In genomic region chr15:71790081-71790480, GRCh38 we compare ENCODE assay signal across 20 cellular contexts. TPM values are rescaled to one million over a fixed set of nuclear protein-coding genes. Genes with fewer than 3 reads are reported as not detected.
DNase-seq lines count a peak whose midpoint lies in the region; FAIRE-seq and TF ChIP-seq lines count a peak whose summit lies in the region.
"Had no signal": no experiment of that assay in that cellular context is flagged by ENCODE, and none has a peak within 500 bp of the region (broad histone marks: within the 10 kb centered on the region; RNA-seq: fewer than 3 reads in every experiment).

No MANE protein-coding gene starts in this region.

- H3K27ac ChIP-seq in brain microvascular endothelial cell (peak overlapping the region; percentile 51), caudate nucleus (ENCODE audit: low read depth, low read length) (no peak overlapping the region)
- H3K27ac ChIP-seq: parathyroid adenoma had no signal

- TF ChIP-seq CTCF in brain microvascular endothelial cell (IDR thresholded peaks at IDR 0.05; ENCODE audit: low read depth, low read length, missing control alignments), result no peak

- peak; percentile 8 for DNase-seq in activated CD4-positive, alpha-beta memory T cell treated with anti-CD3 and anti-CD28 coated beads, Interleukin-2, amount 10 ng/mL, durations not matched to agents 7 days and 5 days
- DNase-seq in activated CD4-positive, alpha-beta memory T cell treated with anti-CD3 and anti-CD28 coated beads for 36 hours, result no peak
- DNase-seq in brain microvascular endothelial cell (peak; percentile 75), left kidney (ENCODE audit: low read depth, low spot score) (peak; percentile 50), urothelium cell line (ENCODE audit: low spot score) (peak; percentile 78), cerebellar cortex (ENCODE audit: low spot score) (no peak), GM12891 (ENCODE audit: insufficient read length, low spot score) (no peak), caudate nucleus (lab: John Stamatoyannopoulos, UW) (no peak)
- DNase-seq: 8988T; activated naive CD4-positive, alpha-beta T cell treated with anti-CD3 and anti-CD28 coated beads for 36 hours; CD4-positive, alpha-beta memory T cell; central memory CD4-positive, alpha-beta T cell; hypothalamus; NCI-H1417 treated with DMSO at 0.1 percent for 48 hours; Right ventricle myocardium superior; stimulated activated CD4-positive, alpha-beta T cell treated with anti-CD3 and anti-CD28 coated beads, Interleukin-15, amount 100 ng/mL, for 24 hours had no signal

- no peak overlapping the region for H3K27ac Mint-ChIP-seq in activated CD4-positive, alpha-beta memory T cell treated with anti-CD3 and anti-CD28 coated beads, Interleukin-2, amount 10 ng/mL, durations not matched to agents 7 days and 5 days
- no peak overlapping the region for H3K27ac Mint-ChIP-seq in activated CD4-positive, alpha-beta memory T cell treated with anti-CD3 and anti-CD28 coated beads for 36 hours
- H3K27ac Mint-ChIP-seq: activated naive CD4-positive, alpha-beta T cell treated with anti-CD3 and anti-CD28 coated beads for 36 hours; memory B cell had no signal

- H3K4me3 Mint-ChIP-seq in activated CD4-positive, alpha-beta memory T cell treated with anti-CD3 and anti-CD28 coated beads, Interleukin-2, amount 10 ng/mL, durations not matched to agents 7 days and 5 days, result no peak overlapping the region
- H3K4me3 Mint-ChIP-seq in activated CD4-positive, alpha-beta memory T cell treated with anti-CD3 and anti-CD28 coated beads for 36 hours, result no peak overlapping the region
- H3K4me3 Mint-ChIP-seq: activated naive CD4-positive, alpha-beta T cell treated with anti-CD3 and anti-CD28 coated beads for 36 hours; CD4-positive, alpha-beta memory T cell; memory B cell had no signal

- H3K4me1 Mint-ChIP-seq in activated CD4-positive, alpha-beta memory T cell treated with anti-CD3 and anti-CD28 coated beads, Interleukin-2, amount 10 ng/mL, durations not matched to agents 7 days and 5 days, result no peaks in the 10 kb centered on the region
- H3K4me1 Mint-ChIP-seq in activated CD4-positive, alpha-beta memory T cell treated with anti-CD3 and anti-CD28 coated beads for 36 hours (ENCODE audit: low read depth), result no peaks in the 10 kb centered on the region
- H3K4me1 Mint-ChIP-seq: CD4-positive, alpha-beta memory T cell; memory B cell had no signal

- intact Hi-C loops in activated CD4-positive, alpha-beta memory T cell treated with anti-CD3 and anti-CD28 coated beads for 36 hours (cut with micrococcal nuclease), result no loop called here

- H3K36me3 ChIP-seq in brain microvascular endothelial cell (replicated peaks), result no peaks in the 10 kb centered on the region

- POLR2A ChIA-PET in activated CD4-positive, alpha-beta memory T cell treated with anti-CD3 and anti-CD28 coated beads, Interleukin-2, amount 10 ng/mL, durations not matched to agents 7 days and 5 days (lab: Charles Lee), result no interaction called here
- POLR2A ChIA-PET in activated CD4-positive, alpha-beta memory T cell treated with anti-CD3 and anti-CD28 coated beads for 36 hours (lab: Charles Lee), result no interaction called here

- CTCF ChIA-PET in activated CD4-positive, alpha-beta memory T cell treated with anti-CD3 and anti-CD28 coated beads, Interleukin-2, amount 10 ng/mL, durations not matched to agents 7 days and 5 days (lab: Charles Lee), result no interaction called here
- CTCF ChIA-PET in activated CD4-positive, alpha-beta memory T cell treated with anti-CD3 and anti-CD28 coated beads for 36 hours (lab: Charles Lee), result no interaction called here

- no peaks in the 10 kb centered on the region for H3K27me3 ChIP-seq in brain microvascular endothelial cell (replicated peaks)

- H3K36me3 Mint-ChIP-seq in activated CD4-positive, alpha-beta memory T cell treated with anti-CD3 and anti-CD28 coated beads, Interleukin-2, amount 10 ng/mL, durations not matched to agents 7 days and 5 days (ENCODE audit: low read depth), result no peaks in the 10 kb centered on the region
- H3K36me3 Mint-ChIP-seq in activated CD4-positive, alpha-beta memory T cell treated with anti-CD3 and anti-CD28 coated beads for 36 hours, result no peaks in the 10 kb centered on the region
- H3K36me3 Mint-ChIP-seq: CD4-positive, alpha-beta memory T cell; memory B cell had no signal

- no peak for FAIRE-seq in urothelium cell line (lab: Jason Lieb, UNC)
- no peak for FAIRE-seq in GM12891 (lab: Jason Lieb, UNC)

- no peaks in the 10 kb centered on the region for H3K9me3 Mint-ChIP-seq in activated CD4-positive, alpha-beta memory T cell treated with anti-CD3 and anti-CD28 coated beads, Interleukin-2, amount 10 ng/mL, durations not matched to agents 7 days and 5 days
- H3K9me3 Mint-ChIP-seq in activated CD4-positive, alpha-beta memory T cell treated with anti-CD3 and anti-CD28 coated beads for 36 hours, result no peaks in the 10 kb centered on the region
- H3K9me3 Mint-ChIP-seq: activated naive CD4-positive, alpha-beta T cell treated with anti-CD3 and anti-CD28 coated beads for 36 hours; CD4-positive, alpha-beta memory T cell; memory B cell had no signal

- H3K27me3 Mint-ChIP-seq in activated CD4-positive, alpha-beta memory T cell treated with anti-CD3 and anti-CD28 coated beads, Interleukin-2, amount 10 ng/mL, durations not matched to agents 7 days and 5 days, result peaks cover 7% of the 10 kb centered on the region
- H3K27me3 Mint-ChIP-seq in activated CD4-positive, alpha-beta memory T cell treated with anti-CD3 and anti-CD28 coated beads for 36 hours, result peaks cover 9% of the 10 kb centered on the region

- no peak for TF ChIP-seq POLR2A in GM12891 (IDR thresholded peaks at IDR 0.05; ENCODE audit: low read depth, low read length)

- no peak overlapping the region for H3K4me3 ChIP-seq in brain microvascular endothelial cell (ENCODE audit: low read depth, low read length)

- in situ Hi-C loops in brain microvascular endothelial cell (cut with HindIII; ENCODE audit: low pct_ligation_motif_present, low sequenced_read_pairs), result no loop called here

TF ChIP-seq in GM12891, 5 proteins besides CTCF, POLR2A, EP300 and RAD21:
- TF ChIP-seq PAX5 (IDR thresholded peaks at IDR 0.05; ENCODE audit: insufficient read depth, low read length, severe bottlenecking) (no peak), POLR2AphosphoS5 (IDR thresholded peaks at IDR 0.05; ENCODE audit: low read depth, low read length) (no peak), SPI1 (IDR thresholded peaks at IDR 0.05; ENCODE audit: low read depth, low read length) (no peak), POU2F2 (IDR thresholded peaks at IDR 0.05; ENCODE audit: low read depth, low read length) (no peak), TAF1 (IDR thresholded peaks at IDR 0.05; ENCODE audit: low read depth, low read length) (no peak)

RNA-seq across cellular contexts. Expression of gene NR2E3, which starts 20.3 kb away (rescaled TPM):
- not detected for total RNA-seq in activated CD4-positive, alpha-beta memory T cell treated with anti-CD3 and anti-CD28 coated beads, Interleukin-2, amount 10 ng/mL, durations not matched to agents 7 days and 5 days
- total RNA-seq in activated CD4-positive, alpha-beta memory T cell treated with anti-CD3 and anti-CD28 coated beads for 36 hours, result not detected
- polyA plus RNA-seq in GM12891 (2012; ENCODE audit: low read depth, missing spikeins), result 0.05 TPM
- total RNA-seq: activated CD8-positive, alpha-beta memory T cell treated with anti-CD3 and anti-CD28 coated beads for 36 hours; activated naive CD4-positive, alpha-beta T cell treated with anti-CD3 and anti-CD28 coated beads for 36 hours; CD4-positive, alpha-beta memory T cell; temporal lobe had no signal
- polyA plus RNA-seq: CD4-positive, alpha-beta memory T cell had no signal

Comparison
In these comparisons a context has a peak if more than half of its experiments do, and no peak if none do; other contexts are left out.
1. DNase-seq: peak in activated CD4-positive, alpha-beta memory T cell treated with anti-CD3 and anti-CD28 coated beads, Interleukin-2, amount 10 ng/mL, durations not matched to agents 7 days and 5 days (single experiment), brain microvascular endothelial cell (single experiment), left kidney (single experiment) and urothelium cell line (single experiment); none in activated CD4-positive, alpha-beta memory T cell treated with anti-CD3 and anti-CD28 coated beads for 36 hours (single experiment), cerebellar cortex (single experiment), GM12891 (single experiment) and caudate nucleus (0 of 61).